ENCODE assay signal across 13 cellular contexts in genomic region chrX:13250831-13251612, GRCh38.
DNase-seq lines count a peak whose midpoint lies in the region; ATAC-seq and TF ChIP-seq lines count a peak whose summit lies in the region.
"Had no signal": no experiment of that assay in that cellular context is flagged by ENCODE, and none has a peak within 500 bp of the region (broad histone marks: within the 10 kb centered on the region; RNA-seq: fewer than 3 reads in every experiment).

No MANE protein-coding gene starts in this region.

- H3K36me3 ChIP-seq in body of pancreas (replicated peaks in 1 of 2; ENCODE audit: insufficient read depth in 1 of 2, low read depth in 2 of 2) (no peaks in the 10 kb centered on the region), thyroid gland (no peaks in the 10 kb centered on the region)
- H3K36me3 ChIP-seq: esophagus squamous epithelium had no signal

- H3K27me3 ChIP-seq in body of pancreas (no peaks in the 10 kb centered on the region), thyroid gland (no peaks in the 10 kb centered on the region)
- H3K27me3 ChIP-seq: esophagus squamous epithelium had no signal

- no peak overlapping the region for H3K4me3 ChIP-seq in body of pancreas
- H3K4me3 ChIP-seq in thyroid gland (replicated peaks in 1 of 3) = no peak overlapping the region
- H3K4me3 ChIP-seq: esophagus squamous epithelium had no signal

- H3K4me1 ChIP-seq in body of pancreas = peaks cover 8% of the 10 kb centered on the region
- H3K4me1 ChIP-seq in thyroid gland = no peaks in the 10 kb centered on the region
- H3K4me1 ChIP-seq: esophagus squamous epithelium had no signal

- no peak for TF ChIP-seq POLR2A in body of pancreas (IDR thresholded peaks at IDR 0.05)
- no peak for TF ChIP-seq POLR2A in thyroid gland (IDR thresholded peaks at IDR 0.05)
- no peak for TF ChIP-seq POLR2A in GM18505 (IDR thresholded peaks at IDR 0.05; ENCODE audit: borderline replicate concordance, extremely low read depth, insufficient read depth, insufficient read length)

- ATAC-seq in body of pancreas = peak; percentile 52
- ATAC-seq in GM18505 (IDR thresholded peaks at IDR 0.05; ENCODE audit: unreplicated experiment) = no peak
- ATAC-seq in GM19351 (IDR thresholded peaks at IDR 0.05; ENCODE audit: unreplicated experiment) = no peak
- no peak for ATAC-seq in GM21619 (IDR thresholded peaks at IDR 0.05; ENCODE audit: unreplicated experiment)

- peak; percentile 21 for DNase-seq in DMS 273 (lab: John Stamatoyannopoulos, UW; ENCODE audit: unreplicated experiment)
- no peak for DNase-seq in DMS 273 treated with DMSO at 0.1 percent for 48 hours (lab: John Stamatoyannopoulos, UW)
- peak in 1 of 4 donors; percentile 47 for DNase-seq in body of pancreas
- DNase-seq in iris pigment epithelial cell (ENCODE audit: low read depth) = peak; percentile 96
- DNase-seq in thyroid gland = peak; percentile 1 to 3
- DNase-seq: esophagus squamous epithelium; GOT3; NCI-H2227 treated with DMSO at 0.1 percent for 48 hours; stimulated activated naive CD4-positive, alpha-beta T cell had no signal

- no peak for TF ChIP-seq CTCF in body of pancreas (IDR thresholded peaks at IDR 0.05)
- no peak for TF ChIP-seq CTCF in thyroid gland (IDR thresholded peaks at IDR 0.05)

- H3K27ac ChIP-seq in body of pancreas (no peak overlapping the region), thyroid gland (peak overlapping the region in 1 of 3 donors; percentile 33)
- H3K27ac ChIP-seq: 22Rv1 had no signal

- H3K9me3 ChIP-seq in body of pancreas (no peaks in the 10 kb centered on the region), thyroid gland (no peaks in the 10 kb centered on the region)
- H3K9me3 ChIP-seq: esophagus squamous epithelium had no signal

- intact Hi-C loops in body of pancreas (cut with DNase I) (no loop called here), thyroid gland (cut with DNase I) (no loop called here)

- 74 to 79% methylated on average over 6 to 7 of the region's 7 CpGs for WGBS in body of pancreas, 2 donors
- WGBS in thyroid gland, 2 donors = 64 to 75% methylated on average over 7 of the region's 7 CpGs
